26 cellular contexts compared by ENCODE assay signal in the genomic region with DNA sequence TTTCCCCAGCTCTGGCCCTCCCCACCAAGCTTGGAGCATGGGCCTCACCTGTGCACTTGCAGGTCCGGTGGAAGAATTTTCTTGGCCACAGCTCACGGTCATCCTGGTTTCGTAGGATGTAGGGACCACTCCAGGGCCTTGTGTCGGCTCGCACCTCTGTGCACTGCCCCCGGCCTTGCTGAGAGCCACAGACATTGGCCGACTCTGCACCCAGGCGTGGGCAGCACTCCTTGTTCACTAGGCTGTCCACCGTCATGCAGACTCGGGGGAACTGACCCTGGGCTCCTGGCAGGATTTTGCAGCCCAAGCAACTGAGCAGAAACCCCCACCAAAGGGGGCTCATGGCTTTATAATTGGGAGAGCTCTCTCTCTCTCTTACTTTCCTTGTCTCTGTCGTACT. TPM values are rescaled to one million over a fixed set of nuclear protein-coding genes. Genes with fewer than 3 reads are reported as not detected.
"Had no signal": no experiment of that assay in that cellular context is flagged by ENCODE, and none has a peak within 500 bp of the region (broad histone marks: within the 10 kb centered on the region; RNA-seq: fewer than 3 reads in every experiment).

No MANE protein-coding gene starts in this region.

- H3K36me3 Mint-ChIP-seq: activated naive CD8-positive, alpha-beta T cell had no signal

- H3K4me3 Mint-ChIP-seq: activated CD4-positive, alpha-beta memory T cell treated with anti-CD3 and anti-CD28 coated beads, Interleukin-2, amount 10 ng/mL, durations not matched to agents 7 days and 5 days; activated CD4-positive, alpha-beta T cell treated with anti-CD3 and anti-CD28 coated beads for 36 hours; activated naive CD4-positive, alpha-beta T cell treated with anti-CD3 and anti-CD28 coated beads for 36 hours; activated naive CD8-positive, alpha-beta T cell; activated T-helper 17 cell treated with anti-CD3 and anti-CD28 coated beads, Interleukin-2, amount 50 U/mL, for 72 hours had no signal

- H3K9ac ChIP-seq: SK-N-SH had no signal

- H3K9me3 Mint-ChIP-seq: activated CD4-positive, alpha-beta memory T cell treated with anti-CD3 and anti-CD28 coated beads, Interleukin-2, amount 10 ng/mL, durations not matched to agents 7 days and 5 days; activated naive CD4-positive, alpha-beta T cell treated with anti-CD3 and anti-CD28 coated beads for 36 hours had no signal

- H3K9me3 ChIP-seq: SK-N-SH had no signal

- H3K27ac Mint-ChIP-seq: activated CD4-positive, alpha-beta memory T cell treated with anti-CD3 and anti-CD28 coated beads, Interleukin-2, amount 10 ng/mL, durations not matched to agents 7 days and 5 days; activated CD4-positive, alpha-beta T cell treated with anti-CD3 and anti-CD28 coated beads for 36 hours; activated naive CD4-positive, alpha-beta T cell treated with anti-CD3 and anti-CD28 coated beads for 36 hours; activated naive CD8-positive, alpha-beta T cell; activated T-helper 17 cell treated with anti-CD3 and anti-CD28 coated beads, Interleukin-2, amount 50 U/mL, for 72 hours had no signal

- H3K27me3 Mint-ChIP-seq: activated CD4-positive, alpha-beta memory T cell treated with anti-CD3 and anti-CD28 coated beads, Interleukin-2, amount 10 ng/mL, durations not matched to agents 7 days and 5 days; activated naive CD8-positive, alpha-beta T cell had no signal

- H3K27ac ChIP-seq: VCaP had no signal

- H3K4me2 ChIP-seq: SK-N-SH had no signal

- H3K4me1 Mint-ChIP-seq: activated T-helper 17 cell treated with anti-CD3 and anti-CD28 coated beads, Interleukin-2, amount 50 U/mL, for 72 hours had no signal

- DNase-seq: activated CD4-positive, alpha-beta memory T cell treated with anti-CD3 and anti-CD28 coated beads, Interleukin-2, amount 10 ng/mL, durations not matched to agents 7 days and 5 days; activated CD4-positive, alpha-beta T cell treated with anti-CD3 and anti-CD28 coated beads for 36 hours; activated CD4-positive, alpha-beta T cell treated with anti-CD3 and anti-CD28 coated beads, Interleukin-2, amount 50 U/mL, for 1 hour; activated gamma-delta T cell; activated naive CD4-positive, alpha-beta T cell treated with anti-CD3 and anti-CD28 coated beads for 36 hours; activated T-cell treated with anti-CD3 and anti-CD28 coated beads for 4 hours; activated T-cell treated with anti-CD3 and anti-CD28 coated beads, Interleukin-2, amount 50 U/mL, for 48 hours; aorta; central memory CD4-positive, alpha-beta T cell; KG1; NCI-H1048; NCI-H146; NCI-H187 treated with DMSO at 0.1 percent for 48 hours; NCI-H2081 treated with DMSO at 0.1 percent for 48 hours; NCI-H748 treated with DMSO at 0.1 percent for 48 hours; OCI-M1; RPMI8226; SK-N-SH; T-helper 1 cell had no signal

- ATAC-seq: activated CD4-positive, alpha-beta T cell treated with anti-CD3 and anti-CD28 coated beads for 36 hours; activated T-helper 17 cell treated with anti-CD3 and anti-CD28 coated beads, Interleukin-2, amount 50 U/mL, for 72 hours; Panc1; Right ventricle myocardium inferior had no signal

RNA-seq across cellular contexts. Expression of a gene that starts 0.6 kb away (rescaled TPM):
- total RNA-seq: bronchial epithelial cell, M059J had no signal
